Comparison of ENCODE assay signal across 10 cellular contexts in genomic region chr16:75248536-75249380, GRCh38. TPM values are rescaled to one million over a fixed set of nuclear protein-coding genes. Genes with fewer than 3 reads are reported as not detected.
DNase-seq lines count a peak whose midpoint lies in the region; ATAC-seq and TF ChIP-seq lines count a peak whose summit lies in the region.
"Had no signal": no experiment of that assay in that cellular context is flagged by ENCODE, and none has a peak within 500 bp of the region (broad histone marks: within the 10 kb centered on the region; RNA-seq: fewer than 3 reads in every experiment).

No MANE protein-coding gene starts in this region.

- no peaks in the 10 kb centered on the region for H3K36me3 Mint-ChIP-seq in natural killer cell treated with Interleukin-12 subunit alpha and Interleukin-12 subunit beta and Interleukin-15 and Interleukin-18, amount 100 ng/mL, for 72 hours

- TF ChIP-seq POLR2A in thyroid gland (IDR thresholded peaks at IDR 0.05): no peak

- H3K4me1 Mint-ChIP-seq in natural killer cell treated with Interleukin-12 subunit alpha and Interleukin-12 subunit beta and Interleukin-15 and Interleukin-18, amount 100 ng/mL, for 72 hours (ENCODE audit: low read depth in 2 of 2): peaks cover 0 to 5% of the 10 kb centered on the region in 2 donors

- H3K9me3 Mint-ChIP-seq in natural killer cell treated with Interleukin-12 subunit alpha and Interleukin-12 subunit beta and Interleukin-15 and Interleukin-18, amount 100 ng/mL, for 72 hours: no peaks in the 10 kb centered on the region

- intact Hi-C loops in thyroid gland (cut with DNase I): no loop called here

- peaks cover 14 to 48% of the 10 kb centered on the region in 2 donors for H3K27me3 Mint-ChIP-seq in natural killer cell treated with Interleukin-12 subunit alpha and Interleukin-12 subunit beta and Interleukin-15 and Interleukin-18, amount 100 ng/mL, for 72 hours

- H3K27me3 ChIP-seq in NT2/D1 (ENCODE audit: insufficient read depth, insufficient read length) (no peaks in the 10 kb centered on the region), endocrine pancreas (ENCODE audit: control insufficient read depth, insufficient read depth, low read length) (no peaks in the 10 kb centered on the region), mucosa of rectum (ENCODE audit: control insufficient read depth in 2 of 2, insufficient read depth in 2 of 2, low read length in 2 of 2) (peaks cover 0 to 3% of the 10 kb centered on the region in 2 donors), thyroid gland (no peaks in the 10 kb centered on the region)

- TF ChIP-seq CTCF in thyroid gland (IDR thresholded peaks at IDR 0.05): no peak

- peaks cover 48% of the 10 kb centered on the region for H3K36me3 ChIP-seq in NT2/D1 (ENCODE audit: insufficient read depth, insufficient read length, low read length)
- no peaks in the 10 kb centered on the region for H3K36me3 ChIP-seq in endocrine pancreas (ENCODE audit: control insufficient read depth, insufficient read depth, low read length)
- no peaks in the 10 kb centered on the region for H3K36me3 ChIP-seq in mucosa of rectum (ENCODE audit: control insufficient read depth in 2 of 2, insufficient read depth in 2 of 2, low read length in 2 of 2)
- H3K36me3 ChIP-seq in thyroid gland: no peaks in the 10 kb centered on the region

- DNase-seq in NT2/D1 (ENCODE audit: low read depth, low spot score): no peak
- DNase-seq in thyroid gland: peak; percentile 61 to 76
- no peak for DNase-seq in natural killer cell treated with Interleukin-12 subunit alpha and Interleukin-12 subunit beta and Interleukin-15 and Interleukin-18, amount 100 ng/mL, for 72 hours (ENCODE audit: low spot score)
- no peak for DNase-seq in HuH-7 (ENCODE audit: low spot score)
- DNase-seq: NCI-H345; stimulated activated naive CD4-positive, alpha-beta T cell had no signal

- H3K27ac Mint-ChIP-seq in natural killer cell treated with Interleukin-12 subunit alpha and Interleukin-12 subunit beta and Interleukin-15 and Interleukin-18, amount 100 ng/mL, for 72 hours: no peak overlapping the region

- no peak overlapping the region for H3K4me3 ChIP-seq in NT2/D1 (ENCODE audit: insufficient read length, low read depth)
- H3K4me3 ChIP-seq in endocrine pancreas (ENCODE audit: control insufficient read depth, insufficient read depth, low read length): no peak overlapping the region
- peak overlapping the region; percentile 26 to 86 for H3K4me3 ChIP-seq in mucosa of rectum (ENCODE audit: low read length in 2 of 2)
- no peak overlapping the region for H3K4me3 ChIP-seq in thyroid gland (replicated peaks in 1 of 3)

- H3K4me1 ChIP-seq in NT2/D1 (ENCODE audit: insufficient read depth, insufficient read length) (peaks cover 69% of the 10 kb centered on the region), endocrine pancreas (ENCODE audit: control insufficient read depth, insufficient read depth, low read length) (no peaks in the 10 kb centered on the region), mucosa of rectum (ENCODE audit: control insufficient read depth in 2 of 2, insufficient read depth in 2 of 2, low read length in 2 of 2) (peaks cover 61 to 75% of the 10 kb centered on the region in 2 donors), thyroid gland (peaks cover 73 to 87% of the 10 kb centered on the region in 2 donors)

- H3K27ac ChIP-seq in mucosa of rectum (ENCODE audit: low read depth in 2 of 2, low read length in 2 of 2): peak overlapping the region; percentile 49 to 95
- peak overlapping the region; percentile 72 to 91 (median 90) for H3K27ac ChIP-seq in thyroid gland

- no peak overlapping the region for H3K4me3 Mint-ChIP-seq in natural killer cell treated with Interleukin-12 subunit alpha and Interleukin-12 subunit beta and Interleukin-15 and Interleukin-18, amount 100 ng/mL, for 72 hours

- no peak for ATAC-seq in natural killer cell treated with Interleukin-12 subunit alpha and Interleukin-12 subunit beta and Interleukin-15 and Interleukin-18, amount 100 ng/mL, for 72 hours
- ATAC-seq in HG03354 (IDR thresholded peaks at IDR 0.05; ENCODE audit: poor library complexity, severe bottlenecking, unreplicated experiment) (no peak), GM19023 (IDR thresholded peaks at IDR 0.05; ENCODE audit: unreplicated experiment) (no peak)

- H3K9ac ChIP-seq in NT2/D1 (ENCODE audit: insufficient read length, low read depth): peak overlapping the region; percentile 58
- H3K9ac ChIP-seq in endocrine pancreas (ENCODE audit: control insufficient read depth, insufficient read depth, low read length): peak overlapping the region; percentile 3
- peak overlapping the region; percentile 60 to 97 for H3K9ac ChIP-seq in mucosa of rectum (ENCODE audit: low read depth in 1 of 2, low read length in 2 of 2)

- H3K9me3 ChIP-seq in NT2/D1 (ENCODE audit: insufficient read depth, low read length) (no peaks in the 10 kb centered on the region), endocrine pancreas (ENCODE audit: control insufficient read depth, low read length) (no peaks in the 10 kb centered on the region), mucosa of rectum (ENCODE audit: control insufficient read depth in 2 of 2, low read length in 2 of 2) (no peaks in the 10 kb centered on the region), thyroid gland (no peaks in the 10 kb centered on the region)

- WGBS in thyroid gland, 2 donors: 57 to 59% methylated on average over 8 to 16 of the region's 17 CpGs

RNA-seq across cellular contexts. Expression of gene BCAR1, which starts 2.7 kb away (rescaled TPM):
- total RNA-seq in thyroid gland: 10 to 100 TPM; 51.1 to 89.9 (median 71.3) TPM
- total RNA-seq in natural killer cell treated with Interleukin-12 subunit alpha and Interleukin-12 subunit beta and Interleukin-15 and Interleukin-18, amount 100 ng/mL, for 72 hours: not detected

RNA-seq across cellular contexts. Expression of gene CTRB1, which starts 30.0 kb away (rescaled TPM):
- not detected for total RNA-seq in thyroid gland
- not detected for total RNA-seq in natural killer cell treated with Interleukin-12 subunit alpha and Interleukin-12 subunit beta and Interleukin-15 and Interleukin-18, amount 100 ng/mL, for 72 hours

RNA-seq across cellular contexts. Expression of gene CTRB2, which starts 41.8 kb away (rescaled TPM):
- total RNA-seq in thyroid gland: not detected
- total RNA-seq in natural killer cell treated with Interleukin-12 subunit alpha and Interleukin-12 subunit beta and Interleukin-15 and Interleukin-18, amount 100 ng/mL, for 72 hours: not detected

Comparison
In these comparisons a context has a peak if more than half of its experiments do, and no peak if none do; other contexts are left out.
1. DNase-seq: peak in thyroid gland (2 of 2); none in NT2/D1 (single experiment), natural killer cell treated with Interleukin-12 subunit alpha and Interleukin-12 subunit beta and Interleukin-15 and Interleukin-18, amount 100 ng/mL, for 72 hours (single experiment) and HuH-7 (single experiment).
2. H3K4me3 ChIP-seq: peak in mucosa of rectum (2 of 2); none in NT2/D1 (single experiment), endocrine pancreas (single experiment) and thyroid gland (0 of 3).
3. H3K9ac ChIP-seq: peak in every context shown above with its lines; median percentile 78 in mucosa of rectum; 58 in NT2/D1; 3 in endocrine pancreas.
4. RNA of gene BCAR1, which starts 2.7 kb away (total RNA-seq): 51.1 to 89.9 TPM in thyroid gland; not detected in natural killer cell treated with Interleukin-12 subunit alpha and Interleukin-12 subunit beta and Interleukin-15 and Interleukin-18, amount 100 ng/mL, for 72 hours; every median in the first group is over 10 times any median in the second.